18 cellular contexts compared by ENCODE assay signal in the genomic region with DNA sequence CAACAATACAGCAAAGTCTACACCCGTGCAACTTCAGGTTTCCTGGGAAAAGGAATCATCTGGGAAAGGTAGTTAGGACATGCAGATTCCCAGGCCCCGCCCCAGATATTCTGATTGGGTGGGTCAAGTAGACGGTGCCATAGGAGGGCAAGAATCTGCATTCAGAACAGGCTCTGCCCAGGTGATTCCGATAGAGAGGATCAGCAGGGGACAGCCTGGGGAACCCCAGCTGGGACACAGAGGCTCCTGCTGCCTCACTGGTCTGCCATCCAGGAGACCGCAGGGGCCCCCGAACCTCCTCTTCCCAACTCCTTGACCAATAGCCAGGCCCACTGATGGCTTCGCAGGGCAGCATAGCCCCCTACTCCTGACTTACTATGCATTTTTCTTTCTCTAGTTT.
DNase-seq lines count a peak whose midpoint lies in the region; ATAC-seq and TF ChIP-seq lines count a peak whose summit lies in the region.
"Had no signal": no experiment of that assay in that cellular context is flagged by ENCODE, and none has a peak within 500 bp of the region (broad histone marks: within the 10 kb centered on the region; RNA-seq: fewer than 3 reads in every experiment).

No MANE protein-coding gene starts in this region.

- no peaks in the 10 kb centered on the region for H4K20me1 ChIP-seq in neural progenitor cell (ENCODE audit: low read depth)
- H4K20me1 ChIP-seq: BLaER1 treated with 17β-estradiol and CSF1 and Interleukin-3, amounts not matched to agents 10 nM and 100 nM had no signal

- no peak for ATAC-seq in HG03571 (IDR thresholded peaks at IDR 0.05; ENCODE audit: unreplicated experiment)
- ATAC-seq: A549; CD8-positive, alpha-beta T cell had no signal

- H3K4me3 ChIP-seq in right atrium auricular region (no peak overlapping the region), left ventricle myocardium inferior (no peak overlapping the region), neural progenitor cell (no peak overlapping the region), MG63 (no peak overlapping the region)
- H3K4me3 ChIP-seq: A549; BLaER1 treated with 17β-estradiol and CSF1 and Interleukin-3, amounts not matched to agents 10 nM and 100 nM had no signal

- H3K9me3 ChIP-seq in right atrium auricular region = no peaks in the 10 kb centered on the region
- no peaks in the 10 kb centered on the region for H3K9me3 ChIP-seq in left ventricle myocardium inferior (replicated peaks)
- H3K9me3 ChIP-seq in neural progenitor cell (ENCODE audit: low read depth) = no peaks in the 10 kb centered on the region
- no peaks in the 10 kb centered on the region for H3K9me3 ChIP-seq in MG63
- H3K9me3 ChIP-seq: A549; BLaER1 treated with 17β-estradiol and CSF1 and Interleukin-3, amounts not matched to agents 10 nM and 100 nM; Caco-2 had no signal

- H3K4me2 ChIP-seq in neural progenitor cell = no peak overlapping the region
- H3K4me2 ChIP-seq: A549; BLaER1 treated with 17β-estradiol and CSF1 and Interleukin-3, amounts not matched to agents 10 nM and 100 nM had no signal

- TF ChIP-seq CTCF in right atrium auricular region (IDR thresholded peaks at IDR 0.05) (no peak), left ventricle myocardium inferior (IDR thresholded peaks at IDR 0.05; ENCODE audit: borderline replicate concordance) (no peak), neural progenitor cell (IDR thresholded peaks at IDR 0.05) (no peak), osteocyte (IDR thresholded peaks at IDR 0.05) (no peak)

- H3K27me3 Mint-ChIP-seq in neural progenitor cell (ENCODE audit: insufficient read depth, low read depth) (peaks cover 2% of the 10 kb centered on the region), osteocyte (ENCODE audit: unreplicated experiment) (peaks cover 35% of the 10 kb centered on the region)

- H2AFZ ChIP-seq in neural progenitor cell (replicated peaks) = peak overlapping the region; percentile 63

- H3K79me2 ChIP-seq in neural progenitor cell (ENCODE audit: low read depth) = no peaks in the 10 kb centered on the region

- H3K4me1 Mint-ChIP-seq in neural progenitor cell (no peaks in the 10 kb centered on the region), osteocyte (ENCODE audit: unreplicated experiment) (no peaks in the 10 kb centered on the region)
- H3K4me1 Mint-ChIP-seq: B cell had no signal

- H3K9me3 Mint-ChIP-seq in neural progenitor cell (no peaks in the 10 kb centered on the region), osteocyte (ENCODE audit: unreplicated experiment) (no peaks in the 10 kb centered on the region)
- H3K9me3 Mint-ChIP-seq: CD4-positive, alpha-beta T cell; CD8-positive, alpha-beta T cell had no signal

- H3K27ac ChIP-seq in right atrium auricular region = no peak overlapping the region
- H3K27ac ChIP-seq in left ventricle myocardium inferior (replicated peaks) = no peak overlapping the region
- H3K27ac ChIP-seq in neural progenitor cell = no peak overlapping the region
- H3K27ac ChIP-seq: 22Rv1; A549; BLaER1 treated with 17β-estradiol and CSF1 and Interleukin-3, amounts not matched to agents 10 nM and 100 nM; C4-2B had no signal

- intact Hi-C loops in left ventricle myocardium inferior (cut with micrococcal nuclease) = no loop called here

- DNase-seq in right atrium auricular region (ENCODE audit: low spot score) (peak; percentile 49), left ventricle myocardium inferior (no peak), neural progenitor cell (ENCODE audit: low spot score) (no peak), osteocyte (ENCODE audit: extremely low spot score, unreplicated experiment) (peak; percentile 64), MG63 (no peak)
- DNase-seq: AML-193; Caco-2; Calu3; CD4-positive, alpha-beta T cell; CD8-positive, alpha-beta T cell; DMS79 treated with DMSO at 0.1 percent for 48 hours; GF-D8 had no signal

- H3K36me3 ChIP-seq in right atrium auricular region (no peaks in the 10 kb centered on the region), left ventricle myocardium inferior (no peaks in the 10 kb centered on the region), neural progenitor cell (no peaks in the 10 kb centered on the region), MG63 (no peaks in the 10 kb centered on the region)
- H3K36me3 ChIP-seq: BLaER1 treated with 17β-estradiol and CSF1 and Interleukin-3, amounts not matched to agents 10 nM and 100 nM had no signal

- no peak overlapping the region for H3K27ac Mint-ChIP-seq in neural progenitor cell
- H3K27ac Mint-ChIP-seq in osteocyte (ENCODE audit: unreplicated experiment) = no peak overlapping the region
- H3K27ac Mint-ChIP-seq: B cell; CD4-positive, alpha-beta T cell; CD8-positive, alpha-beta T cell had no signal

- H3K27me3 ChIP-seq in right atrium auricular region = no peaks in the 10 kb centered on the region
- H3K27me3 ChIP-seq in left ventricle myocardium inferior (ENCODE audit: low read depth) = peaks cover 82% of the 10 kb centered on the region
- no peaks in the 10 kb centered on the region for H3K27me3 ChIP-seq in neural progenitor cell
- no peaks in the 10 kb centered on the region for H3K27me3 ChIP-seq in MG63
- H3K27me3 ChIP-seq: BLaER1 treated with 17β-estradiol and CSF1 and Interleukin-3, amounts not matched to agents 10 nM and 100 nM had no signal

- H3K4me3 Mint-ChIP-seq in neural progenitor cell = no peak overlapping the region
- H3K4me3 Mint-ChIP-seq in osteocyte (ENCODE audit: unreplicated experiment) = no peak overlapping the region
- H3K4me3 Mint-ChIP-seq: B cell; CD4-positive, alpha-beta T cell; CD8-positive, alpha-beta T cell had no signal

- H3K36me3 Mint-ChIP-seq in neural progenitor cell (no peaks in the 10 kb centered on the region), osteocyte (ENCODE audit: unreplicated experiment) (no peaks in the 10 kb centered on the region)
- H3K36me3 Mint-ChIP-seq: CD8-positive, alpha-beta T cell had no signal

- H3K9ac ChIP-seq in neural progenitor cell = no peak overlapping the region
- H3K9ac ChIP-seq: BLaER1 treated with 17β-estradiol and CSF1 and Interleukin-3, amounts not matched to agents 10 nM and 100 nM had no signal

- no peaks in the 10 kb centered on the region for H3F3A ChIP-seq in neural progenitor cell (ENCODE audit: low read depth)

- no peaks in the 10 kb centered on the region for H3K4me1 ChIP-seq in right atrium auricular region
- H3K4me1 ChIP-seq in left ventricle myocardium inferior = no peaks in the 10 kb centered on the region
- H3K4me1 ChIP-seq in neural progenitor cell = no peaks in the 10 kb centered on the region
- H3K4me1 ChIP-seq: A549; BLaER1 treated with 17β-estradiol and CSF1 and Interleukin-3, amounts not matched to agents 10 nM and 100 nM; Caco-2 had no signal

Comparison
In these comparisons a context has a peak if more than half of its experiments do, and no peak if none do; other contexts are left out.
1. DNase-seq: peak in right atrium auricular region (single experiment) and osteocyte (single experiment); none in left ventricle myocardium inferior (single experiment), neural progenitor cell (single experiment) and MG63 (single experiment).